Comparison of ENCODE assay signal across 8 cellular contexts in genomic region chr19:29467824-29468401, GRCh38. TPM values are rescaled to one million over a fixed set of nuclear protein-coding genes. Genes with fewer than 3 reads are reported as not detected.
A peak's percentile ranks its signal among the peaks of the same experiment; 100 is the strongest.
DNase-seq lines count a peak whose midpoint lies in the region; ATAC-seq and TF ChIP-seq lines count a peak whose summit lies in the region.
"Had no signal": no experiment of that assay in that cellular context is flagged by ENCODE, and none has a peak within 500 bp of the region (broad histone marks: within the 10 kb centered on the region; RNA-seq: fewer than 3 reads in every experiment).

No MANE protein-coding gene starts in this region.

- H3K27ac ChIP-seq in mesendoderm (ENCODE audit: low read depth, low read length), result no peak overlapping the region
- H3K27ac ChIP-seq in heart left ventricle, result no peak overlapping the region

- H2AK5ac ChIP-seq in mesendoderm (ENCODE audit: low read length), result no peak overlapping the region

- no peak overlapping the region for H2BK5ac ChIP-seq in mesendoderm (ENCODE audit: low read length)

- H3K9me3 Mint-ChIP-seq in activated CD4-positive, alpha-beta T cell treated with anti-CD3 and anti-CD28 coated beads, Interleukin-2, amount 10 ng/mL, durations not matched to agents 24 days and 14 days, result no peaks in the 10 kb centered on the region

- no peaks in the 10 kb centered on the region for H3K79me2 ChIP-seq in mesendoderm (ENCODE audit: control insufficient read depth, insufficient read depth, low read length)

- TF ChIP-seq POLR2A in heart left ventricle (IDR thresholded peaks at IDR 0.05), result no peak

- ATAC-seq in HG02642 (IDR thresholded peaks at IDR 0.05; ENCODE audit: poor library complexity, unreplicated experiment) (no peak), heart left ventricle (no peak)
- ATAC-seq: stimulated activated effector memory CD8-positive, alpha-beta T cell treated with anti-CD3 and anti-CD28 coated beads, Interleukin-12 subunit alpha, Interleukin-12 subunit beta, amount 100 ng/mL, for 72 hours had no signal

- H3K56ac ChIP-seq in mesendoderm (ENCODE audit: low read length), result no peak overlapping the region

- H3K36me3 Mint-ChIP-seq in activated CD4-positive, alpha-beta T cell treated with anti-CD3 and anti-CD28 coated beads, Interleukin-2, amount 10 ng/mL, durations not matched to agents 24 days and 14 days (ENCODE audit: low read depth), result no peaks in the 10 kb centered on the region
- H3K36me3 Mint-ChIP-seq: stimulated activated effector memory CD8-positive, alpha-beta T cell treated with anti-CD3 and anti-CD28 coated beads, Interleukin-12 subunit alpha, Interleukin-12 subunit beta, amount 100 ng/mL, for 72 hours had no signal

- no peak overlapping the region for H2BK120ac ChIP-seq in mesendoderm (ENCODE audit: low read depth, low read length)

- H3K4me3 Mint-ChIP-seq in activated CD4-positive, alpha-beta T cell treated with anti-CD3 and anti-CD28 coated beads, Interleukin-2, amount 10 ng/mL, durations not matched to agents 24 days and 14 days, result no peak overlapping the region
- H3K4me3 Mint-ChIP-seq: stimulated activated effector memory CD8-positive, alpha-beta T cell treated with anti-CD3 and anti-CD28 coated beads, Interleukin-12 subunit alpha, Interleukin-12 subunit beta, amount 100 ng/mL, for 72 hours had no signal

- no peak overlapping the region for H3K27ac Mint-ChIP-seq in activated CD4-positive, alpha-beta T cell treated with anti-CD3 and anti-CD28 coated beads, Interleukin-2, amount 10 ng/mL, durations not matched to agents 24 days and 14 days
- H3K27ac Mint-ChIP-seq: stimulated activated effector memory CD8-positive, alpha-beta T cell treated with anti-CD3 and anti-CD28 coated beads, Interleukin-12 subunit alpha, Interleukin-12 subunit beta, amount 100 ng/mL, for 72 hours had no signal

- no peaks in the 10 kb centered on the region for H3K4me1 Mint-ChIP-seq in activated CD4-positive, alpha-beta T cell treated with anti-CD3 and anti-CD28 coated beads, Interleukin-2, amount 10 ng/mL, durations not matched to agents 24 days and 14 days
- H3K4me1 Mint-ChIP-seq: stimulated activated effector memory CD8-positive, alpha-beta T cell treated with anti-CD3 and anti-CD28 coated beads, Interleukin-12 subunit alpha, Interleukin-12 subunit beta, amount 100 ng/mL, for 72 hours had no signal

- DNase-seq in GM06990 (ENCODE audit: extremely low read depth, insufficient read length) (no peak), M059J (ENCODE audit: low read depth) (peak; percentile 46), mesendoderm (peak; percentile 71), heart left ventricle (no peak), NCI-H128 (lab: John Stamatoyannopoulos, UW; ENCODE audit: unreplicated experiment) (no peak)
- DNase-seq in activated CD4-positive, alpha-beta T cell treated with anti-CD3 and anti-CD28 coated beads, Interleukin-2, amount 10 ng/mL, durations not matched to agents 24 days and 14 days, result peak; percentile 76

- TF ChIP-seq CTCF in GM06990 (IDR thresholded peaks at IDR 0.05; ENCODE audit: insufficient read depth, low read length, poor library complexity, severe bottlenecking), result peak; percentile 70
- TF ChIP-seq CTCF in heart left ventricle (IDR thresholded peaks at IDR 0.05), result peak in 1 of 12 donors; percentile 9

- H3K4me3 ChIP-seq in GM06990 (replicated peaks; ENCODE audit: low read depth, low read length) (no peak overlapping the region), mesendoderm (ENCODE audit: low read length) (no peak overlapping the region), heart left ventricle (no peak overlapping the region)

- H3K27me3 ChIP-seq in GM06990 (replicated peaks; ENCODE audit: control insufficient read depth, insufficient read depth, low read length) (no peaks in the 10 kb centered on the region), mesendoderm (ENCODE audit: insufficient read depth, low read length, poor library complexity) (no peaks in the 10 kb centered on the region), heart left ventricle (peaks cover 0 to 7% (median 0%) of the 10 kb centered on the region in 9 donors)

- no peak overlapping the region for H2BK15ac ChIP-seq in mesendoderm (replicated peaks; ENCODE audit: low read depth)

- H3K18ac ChIP-seq in mesendoderm (ENCODE audit: low read length), result no peak overlapping the region

- H3K4me2 ChIP-seq in mesendoderm (ENCODE audit: low read length), result no peak overlapping the region

- peaks cover 0 to 19% (median 1%) of the 10 kb centered on the region in 12 donors for H3K9me3 ChIP-seq in heart left ventricle

- H3K23ac ChIP-seq in mesendoderm (ENCODE audit: low read length), result no peak overlapping the region

- no peaks in the 10 kb centered on the region for H3K4me1 ChIP-seq in mesendoderm (ENCODE audit: control insufficient read depth, low read depth, low read length)
- no peaks in the 10 kb centered on the region for H3K4me1 ChIP-seq in heart left ventricle

- H3K27me3 Mint-ChIP-seq in activated CD4-positive, alpha-beta T cell treated with anti-CD3 and anti-CD28 coated beads, Interleukin-2, amount 10 ng/mL, durations not matched to agents 24 days and 14 days, result peaks cover 28% of the 10 kb centered on the region

- H4K5ac ChIP-seq in mesendoderm (ENCODE audit: low read length), result no peak overlapping the region

- H4K8ac ChIP-seq in mesendoderm (ENCODE audit: low read depth, low read length), result no peak overlapping the region

- intact Hi-C loops in activated CD4-positive, alpha-beta T cell treated with anti-CD3 and anti-CD28 coated beads, Interleukin-2, amount 10 ng/mL, durations not matched to agents 24 days and 14 days (cut with micrococcal nuclease), result loop anchor here (5.0 kb wide), 1 partner anchor 129 kb away; no protein-coding TSS in a partner anchor
- intact Hi-C loops in heart left ventricle (cut with DNase I), result no loop called here

- no CpG with 5 or more reads among the region's 5 CpGs for WGBS in mesendoderm (ENCODE audit: extremely low coverage, insufficient coverage, low lambda C conversion rate)
- WGBS in heart left ventricle, 4 donors, result 55 to 62% (median 56%) methylated on average over 5 of the region's 5 CpGs

- H3K36me3 ChIP-seq in GM06990 (ENCODE audit: control insufficient read depth, insufficient read depth, low read length) (no peaks in the 10 kb centered on the region), mesendoderm (ENCODE audit: control insufficient read depth, insufficient read depth, low read length) (no peaks in the 10 kb centered on the region), heart left ventricle (no peaks in the 10 kb centered on the region)

- no peak overlapping the region for H3K9ac ChIP-seq in mesendoderm (ENCODE audit: low read length)

- no peaks in the 10 kb centered on the region for H3K79me1 ChIP-seq in mesendoderm (ENCODE audit: low read length)

- no peak overlapping the region for H3K4ac ChIP-seq in mesendoderm (ENCODE audit: low read depth, low read length)

RNA-seq across cellular contexts. Expression of gene VSTM2B, which starts 57.9 kb away (rescaled TPM):
- not detected in 2 replicates for total RNA-seq in M059J (2014; rRNA removed; shearing (Covaris generic))
- not detected in 2 replicates for total RNA-seq in activated CD4-positive, alpha-beta T cell treated with anti-CD3 and anti-CD28 coated beads, Interleukin-2, amount 10 ng/mL, durations not matched to agents 24 days and 14 days
- polyA plus RNA-seq in mesendoderm (2013, experiment 1 of 2), result 0.13 TPM
- polyA plus RNA-seq in mesendoderm (2013, experiment 2 of 2), result 0.14 TPM
- not detected for total RNA-seq in heart left ventricle
- polyA plus RNA-seq in heart left ventricle, result not detected

Comparison
In these comparisons a context has a peak if more than half of its experiments do, and no peak if none do; other contexts are left out.
1. DNase-seq: peak in M059J (single experiment), activated CD4-positive, alpha-beta T cell treated with anti-CD3 and anti-CD28 coated beads, Interleukin-2, amount 10 ng/mL, durations not matched to agents 24 days and 14 days (single experiment) and mesendoderm (single experiment); none in GM06990 (single experiment), heart left ventricle (0 of 5) and NCI-H128 (single experiment).